20 cellular contexts compared by ENCODE assay signal in genomic region chr12:20214286-20214685, GRCh38.
A peak's percentile ranks its signal among the peaks of the same experiment; 100 is the strongest.
DNase-seq lines count a peak whose midpoint lies in the region; ATAC-seq and FAIRE-seq lines count a peak whose summit lies in the region.
"Had no signal": no experiment of that assay in that cellular context is flagged by ENCODE, and none has a peak within 500 bp of the region (broad histone marks: within the 10 kb centered on the region; RNA-seq: fewer than 3 reads in every experiment).

No MANE protein-coding gene starts in this region.

- H3K79me2 ChIP-seq in mesendoderm (ENCODE audit: control insufficient read depth, insufficient read depth, low read length), result no peaks in the 10 kb centered on the region

- no peak overlapping the region for H3K4me3 ChIP-seq in mesendoderm (ENCODE audit: low read length)
- H3K4me3 ChIP-seq: BLaER1, psoas muscle had no signal

- no peaks in the 10 kb centered on the region for H3K79me1 ChIP-seq in mesendoderm (ENCODE audit: low read length)

- H2AK5ac ChIP-seq in mesendoderm (ENCODE audit: low read length), result no peak overlapping the region

- ATAC-seq in GM21825 (IDR thresholded peaks at IDR 0.05; ENCODE audit: unreplicated experiment), result no peak
- ATAC-seq in HG03095 (IDR thresholded peaks at IDR 0.05; ENCODE audit: unreplicated experiment), result no peak
- ATAC-seq: activated CD8-positive, alpha-beta T cell treated with anti-CD3 and anti-CD28 coated beads for 36 hours; activated naive CD8-positive, alpha-beta T cell treated with anti-CD3 and anti-CD28 coated beads, Interleukin-2, amount 50 U/mL, for 24 hours; Panc1 had no signal

- H2BK15ac ChIP-seq in mesendoderm (replicated peaks; ENCODE audit: low read depth), result peak overlapping the region; percentile 74

- no peak overlapping the region for H3K9ac ChIP-seq in mesendoderm (ENCODE audit: low read length)
- H3K9ac ChIP-seq: BLaER1 had no signal

- H3K18ac ChIP-seq in mesendoderm (ENCODE audit: low read length), result peak overlapping the region; percentile 60

- WGBS in mesendoderm (ENCODE audit: extremely low coverage, insufficient coverage, low lambda C conversion rate), result no CpG with 5 or more reads among the region's 2 CpGs

- peak; percentile 4 for FAIRE-seq in endometrium (lab: Jason Lieb, UNC)

- no peaks in the 10 kb centered on the region for H3K27me3 ChIP-seq in mesendoderm (ENCODE audit: insufficient read depth, low read length, poor library complexity)
- H3K27me3 ChIP-seq: BLaER1 had no signal

- H3K27ac ChIP-seq in mesendoderm (ENCODE audit: low read depth, low read length), result no peak overlapping the region
- H3K27ac ChIP-seq: BLaER1, psoas muscle, VCaP had no signal

- H2BK5ac ChIP-seq in mesendoderm (ENCODE audit: low read length), result no peak overlapping the region

- H3K4me1 ChIP-seq in mesendoderm (ENCODE audit: control insufficient read depth, low read depth, low read length), result no peaks in the 10 kb centered on the region

- H4K8ac ChIP-seq in mesendoderm (ENCODE audit: low read depth, low read length), result no peak overlapping the region

- DNase-seq in EL (peak; percentile 6), NCI-H446 treated with DMSO at 0.1 percent for 48 hours (lab: John Stamatoyannopoulos, UW) (peak; percentile 61), mesendoderm (no peak), NCI-H1417 (lab: John Stamatoyannopoulos, UW) (no peak)
- DNase-seq: activated CD8-positive, alpha-beta T cell treated with anti-CD3 and anti-CD28 coated beads for 36 hours; activated naive CD8-positive, alpha-beta T cell treated with anti-CD3 and anti-CD28 coated beads, Interleukin-2, amount 50 U/mL, for 24 hours; erythroblast; Kasumi-1; naive B cell; NCI-H1694 treated with DMSO at 0.1 percent for 48 hours; NCI-H524; psoas muscle; substantia nigra; T-helper 1 cell had no signal

- no peak overlapping the region for H3K4ac ChIP-seq in mesendoderm (ENCODE audit: low read depth, low read length)

- H3K23ac ChIP-seq in mesendoderm (ENCODE audit: low read length), result no peak overlapping the region

- no peak overlapping the region for H4K5ac ChIP-seq in mesendoderm (ENCODE audit: low read length)

- H3K36me3 ChIP-seq in mesendoderm (ENCODE audit: control insufficient read depth, insufficient read depth, low read length), result no peaks in the 10 kb centered on the region
- H3K36me3 ChIP-seq: BLaER1 had no signal

- H3K56ac ChIP-seq in mesendoderm (ENCODE audit: low read length), result no peak overlapping the region

- H3K4me2 ChIP-seq in mesendoderm (ENCODE audit: low read length), result no peak overlapping the region
- H3K4me2 ChIP-seq: BLaER1 had no signal

- no peak overlapping the region for H2BK120ac ChIP-seq in mesendoderm (ENCODE audit: low read depth, low read length)

Comparison
In these comparisons a context has a peak if more than half of its experiments do, and no peak if none do; other contexts are left out.
1. DNase-seq: peak in EL (single experiment) and NCI-H446 treated with DMSO at 0.1 percent for 48 hours (single experiment); none in mesendoderm (single experiment) and NCI-H1417 (0 of 3).